In genomic region chr9:93186151-93186715, GRCh38 we compare ENCODE assay signal across 12 cellular contexts. TPM values are rescaled to one million over a fixed set of nuclear protein-coding genes. Genes with fewer than 3 reads are reported as not detected.
DNase-seq lines count a peak whose midpoint lies in the region; ATAC-seq and TF ChIP-seq lines count a peak whose summit lies in the region.
"Had no signal": no experiment of that assay in that cellular context is flagged by ENCODE, and none has a peak within 500 bp of the region (broad histone marks: within the 10 kb centered on the region; RNA-seq: fewer than 3 reads in every experiment).

No MANE protein-coding gene starts in this region.

- H3K4me3 Mint-ChIP-seq in natural killer cell (peak overlapping the region; percentile 25), naive B cell (peak overlapping the region in 6 of 8 donors; percentile 3 to 76 (median 31)), HFFc6 (no peak overlapping the region)
- H3K4me3 Mint-ChIP-seq in natural killer cell treated with Interleukin-12 subunit alpha and Interleukin-12 subunit beta and Interleukin-15 and Interleukin-18, amount 100 ng/mL, for 72 hours: no peak overlapping the region

- H3K36me3 Mint-ChIP-seq in natural killer cell: no peaks in the 10 kb centered on the region
- H3K36me3 Mint-ChIP-seq in natural killer cell treated with Interleukin-12 subunit alpha and Interleukin-12 subunit beta and Interleukin-15 and Interleukin-18, amount 100 ng/mL, for 72 hours: no peaks in the 10 kb centered on the region
- no peaks in the 10 kb centered on the region for H3K36me3 Mint-ChIP-seq in naive B cell
- H3K36me3 Mint-ChIP-seq in HFFc6 (ENCODE audit: low read depth): no peaks in the 10 kb centered on the region

- H3K27ac Mint-ChIP-seq in natural killer cell: no peak overlapping the region
- no peak overlapping the region for H3K27ac Mint-ChIP-seq in natural killer cell treated with Interleukin-12 subunit alpha and Interleukin-12 subunit beta and Interleukin-15 and Interleukin-18, amount 100 ng/mL, for 72 hours
- no peak overlapping the region for H3K27ac Mint-ChIP-seq in naive B cell
- H3K27ac Mint-ChIP-seq in HFFc6: no peak overlapping the region
- H3K27ac Mint-ChIP-seq: activated B cell treated with CpG ODN at 0.5 μM for 24 hours; stimulated activated naive CD8-positive, alpha-beta T cell treated with anti-CD3 and anti-CD28 coated beads, Interleukin-15, amount 100 ng/mL, for 72 hours had no signal

- ATAC-seq in natural killer cell (no peak), naive B cell (ENCODE audit: low read depth in 2 of 2) (no peak)
- no peak for ATAC-seq in natural killer cell treated with Interleukin-12 subunit alpha and Interleukin-12 subunit beta and Interleukin-15 and Interleukin-18, amount 100 ng/mL, for 72 hours
- ATAC-seq: stimulated activated naive CD8-positive, alpha-beta T cell treated with anti-CD3 and anti-CD28 coated beads, Interleukin-15, amount 100 ng/mL, for 72 hours had no signal

- no peak for TF ChIP-seq CTCF in natural killer cell (IDR thresholded peaks at IDR 0.05)
- no peak for TF ChIP-seq CTCF in HFFc6 (IDR thresholded peaks at IDR 0.05)

- intact Hi-C loops in natural killer cell (cut with micrococcal nuclease): no loop called here

- H3K27me3 Mint-ChIP-seq in natural killer cell (ENCODE audit: low read depth in 2 of 2): peaks cover 32 to 59% of the 10 kb centered on the region in 2 donors
- H3K27me3 Mint-ChIP-seq in natural killer cell treated with Interleukin-12 subunit alpha and Interleukin-12 subunit beta and Interleukin-15 and Interleukin-18, amount 100 ng/mL, for 72 hours: peaks cover 33 to 38% of the 10 kb centered on the region in 2 donors
- peaks cover 16 to 55% (median 41%) of the 10 kb centered on the region in 3 donors for H3K27me3 Mint-ChIP-seq in naive B cell
- H3K27me3 Mint-ChIP-seq in HFFc6 (ENCODE audit: insufficient read depth): peaks cover 30% of the 10 kb centered on the region

- no peak for DNase-seq in natural killer cell
- DNase-seq in natural killer cell treated with Interleukin-12 subunit alpha and Interleukin-12 subunit beta and Interleukin-15 and Interleukin-18, amount 100 ng/mL, for 72 hours (ENCODE audit: low spot score): no peak
- peak; percentile 54 for DNase-seq in ecto neural progenitor cell (ENCODE audit: low spot score)
- no peak for DNase-seq in naive B cell
- no peak for DNase-seq in hepatic stellate cell (ENCODE audit: low spot score)
- DNase-seq in HFFc6: no peak
- no peak for DNase-seq in NCI-H146 treated with DMSO at 0.1 percent for 48 hours (lab: John Stamatoyannopoulos, UW; ENCODE audit: unreplicated experiment)
- no peak for DNase-seq in HuH-7.5 (ENCODE audit: low spot score)
- DNase-seq: activated B cell treated with CpG ODN at 0.5 μM for 24 hours; NCI-H2107; stimulated activated naive CD8-positive, alpha-beta T cell treated with anti-CD3 and anti-CD28 coated beads, Interleukin-15, amount 100 ng/mL, for 72 hours had no signal

- no peaks in the 10 kb centered on the region for H3K4me1 Mint-ChIP-seq in natural killer cell
- H3K4me1 Mint-ChIP-seq in natural killer cell treated with Interleukin-12 subunit alpha and Interleukin-12 subunit beta and Interleukin-15 and Interleukin-18, amount 100 ng/mL, for 72 hours (ENCODE audit: low read depth in 2 of 2): no peaks in the 10 kb centered on the region
- H3K4me1 Mint-ChIP-seq in naive B cell: peaks cover 6 to 22% (median 14%) of the 10 kb centered on the region in 3 donors
- no peaks in the 10 kb centered on the region for H3K4me1 Mint-ChIP-seq in HFFc6 (ENCODE audit: low read depth)

- no peaks in the 10 kb centered on the region for H3K9me3 Mint-ChIP-seq in natural killer cell
- H3K9me3 Mint-ChIP-seq in natural killer cell treated with Interleukin-12 subunit alpha and Interleukin-12 subunit beta and Interleukin-15 and Interleukin-18, amount 100 ng/mL, for 72 hours: no peaks in the 10 kb centered on the region
- no peaks in the 10 kb centered on the region for H3K9me3 Mint-ChIP-seq in naive B cell
- H3K9me3 Mint-ChIP-seq in HFFc6: no peaks in the 10 kb centered on the region
- H3K9me3 Mint-ChIP-seq: activated B cell treated with CpG ODN at 0.5 μM for 24 hours; stimulated activated naive CD8-positive, alpha-beta T cell treated with anti-CD3 and anti-CD28 coated beads, Interleukin-15, amount 100 ng/mL, for 72 hours had no signal

RNA-seq across cellular contexts. Expression of gene WNK2, which starts 2.3 kb away (rescaled TPM):
- total RNA-seq in natural killer cell: under 1 TPM in 1 of 3 donors, not detected in 2; 0.25 TPM
- not detected for total RNA-seq in natural killer cell treated with Interleukin-12 subunit alpha and Interleukin-12 subunit beta and Interleukin-15 and Interleukin-18, amount 100 ng/mL, for 72 hours
- not detected for polyA plus RNA-seq in naive B cell (ENCODE audit: low read depth in 6 of 6)
- total RNA-seq in HFFc6 (2021; fragmentation: NEBNext Ultra II Directional; extraction: Animal tissue kit (Norgen Biotek cat#: 25700)): not detected
- total RNA-seq: LHCN-M2 had no signal

RNA-seq across cellular contexts. Expression of gene NINJ1, which starts 52.2 kb away (rescaled TPM):
- total RNA-seq in natural killer cell: 100 to 1,000 TPM in 1 of 3 donors, 10 to 100 TPM in 2; 87.3 to 121 (median 93.8) TPM
- total RNA-seq in natural killer cell treated with Interleukin-12 subunit alpha and Interleukin-12 subunit beta and Interleukin-15 and Interleukin-18, amount 100 ng/mL, for 72 hours: 10 to 100 TPM; 20.1 to 21.9 TPM
- 10 to 100 TPM in 1 of 6 donors, 1 to 10 TPM in 5; 4.3 to 14.2 (median 7.1) TPM for polyA plus RNA-seq in naive B cell (ENCODE audit: low read depth in 6 of 6)
- 10 to 100 TPM; 23.2 to 28.0 (median 25.6) TPM for total RNA-seq in HFFc6 (2021; fragmentation: NEBNext Ultra II Directional; extraction: Animal tissue kit (Norgen Biotek cat#: 25700))

Comparison
In these comparisons a context has a peak if more than half of its experiments do, and no peak if none do; other contexts are left out.
1. H3K4me3 Mint-ChIP-seq: peak in natural killer cell (single experiment) and naive B cell (6 of 8); none in natural killer cell treated with Interleukin-12 subunit alpha and Interleukin-12 subunit beta and Interleukin-15 and Interleukin-18, amount 100 ng/mL, for 72 hours (single experiment) and HFFc6 (single experiment).